13 cellular contexts compared by ENCODE assay signal in genomic region chr5:27639005-27639612, GRCh38.
DNase-seq lines count a peak whose midpoint lies in the region; ATAC-seq, FAIRE-seq and TF ChIP-seq lines count a peak whose summit lies in the region.
"Had no signal": no experiment of that assay in that cellular context is flagged by ENCODE, and none has a peak within 500 bp of the region (broad histone marks: within the 10 kb centered on the region; RNA-seq: fewer than 3 reads in every experiment).

No MANE protein-coding gene starts in this region.

- H3K27ac ChIP-seq in mesendoderm (ENCODE audit: low read depth, low read length): no peak overlapping the region

- ATAC-seq in HG03280 (IDR thresholded peaks at IDR 0.05; ENCODE audit: unreplicated experiment) (no peak), left cardiac atrium (no peak)

- no peak overlapping the region for H4K8ac ChIP-seq in mesendoderm (ENCODE audit: low read depth, low read length)

- no peak for DNase-seq in BE2C
- DNase-seq in HTR-8/SVneo (ENCODE audit: insufficient read length, low spot score): no peak
- peak; percentile 31 for DNase-seq in RPMI7951 (ENCODE audit: low read depth)
- peak; percentile 21 for DNase-seq in mesendoderm
- DNase-seq in left cardiac atrium: no peak
- DNase-seq in NCI-H146 treated with DMSO at 0.1 percent for 48 hours (lab: John Stamatoyannopoulos, UW; ENCODE audit: unreplicated experiment): no peak
- DNase-seq: HFFc6, NCI-H1105 treated with DMSO at 0.1 percent for 48 hours, NCI-H1930, NCI-H524, Right ventricle myocardium superior had no signal

- no peak overlapping the region for H3K9ac ChIP-seq in mesendoderm (ENCODE audit: low read length)

- H3K79me2 ChIP-seq in mesendoderm (ENCODE audit: control insufficient read depth, insufficient read depth, low read length): no peaks in the 10 kb centered on the region

- TF ChIP-seq CTCF in BE2C (IDR thresholded peaks at IDR 0.05; ENCODE audit: low read depth, low read length): 0 out of 2 replicates have a peak, but pooled peaks have one; percentile 9

- H3K4me1 ChIP-seq in BE2C (no peaks in the 10 kb centered on the region), mesendoderm (ENCODE audit: control insufficient read depth, low read depth, low read length) (no peaks in the 10 kb centered on the region)

- intact Hi-C loops in left cardiac atrium (cut with DNase I): no loop called here

- no peak overlapping the region for H3K4me2 ChIP-seq in mesendoderm (ENCODE audit: low read length)

- no peaks in the 10 kb centered on the region for H3K79me1 ChIP-seq in mesendoderm (ENCODE audit: low read length)

- H3K4ac ChIP-seq in mesendoderm (ENCODE audit: low read depth, low read length): no peak overlapping the region

- H3K4me3 ChIP-seq in BE2C (ENCODE audit: low read depth, low read length): no peak overlapping the region
- H3K4me3 ChIP-seq in mesendoderm (ENCODE audit: low read length): no peak overlapping the region

- H2BK5ac ChIP-seq in mesendoderm (ENCODE audit: low read length): no peak overlapping the region

- H3K27me3 ChIP-seq in BE2C (no peaks in the 10 kb centered on the region), mesendoderm (ENCODE audit: insufficient read depth, low read length, poor library complexity) (no peaks in the 10 kb centered on the region)

- peaks cover 6% of the 10 kb centered on the region; the same call in 1 of the 2 replicates for H3K9me3 ChIP-seq in BE2C

- WGBS in mesendoderm (ENCODE audit: extremely low coverage, insufficient coverage, low lambda C conversion rate): no CpG with 5 or more reads among the region's 6 CpGs

- H3K56ac ChIP-seq in mesendoderm (ENCODE audit: low read length): no peak overlapping the region

- no peak overlapping the region for H3K23ac ChIP-seq in mesendoderm (ENCODE audit: low read length)

- H4K5ac ChIP-seq in mesendoderm (ENCODE audit: low read length): no peak overlapping the region

- H3K36me3 ChIP-seq in BE2C (no peaks in the 10 kb centered on the region), mesendoderm (ENCODE audit: control insufficient read depth, insufficient read depth, low read length) (no peaks in the 10 kb centered on the region)

- no peak overlapping the region for H2AK5ac ChIP-seq in mesendoderm (ENCODE audit: low read length)

- H3K18ac ChIP-seq in mesendoderm (ENCODE audit: low read length): no peak overlapping the region

- H2BK15ac ChIP-seq in mesendoderm (replicated peaks; ENCODE audit: low read depth): no peak overlapping the region

- no peak overlapping the region for H2BK120ac ChIP-seq in mesendoderm (ENCODE audit: low read depth, low read length)

- FAIRE-seq in HTR-8/SVneo (lab: Jason Lieb, UNC): peak; percentile 4
- FAIRE-seq: GM12891 had no signal

Comparison
In these comparisons a context has a peak if more than half of its experiments do, and no peak if none do; other contexts are left out.
1. DNase-seq: peak in RPMI7951 (single experiment) and mesendoderm (single experiment); none in BE2C (single experiment), HTR-8/SVneo (single experiment), left cardiac atrium (single experiment) and NCI-H146 treated with DMSO at 0.1 percent for 48 hours (single experiment).